ENCODE assay signal across 8 cellular contexts in the genomic region with DNA sequence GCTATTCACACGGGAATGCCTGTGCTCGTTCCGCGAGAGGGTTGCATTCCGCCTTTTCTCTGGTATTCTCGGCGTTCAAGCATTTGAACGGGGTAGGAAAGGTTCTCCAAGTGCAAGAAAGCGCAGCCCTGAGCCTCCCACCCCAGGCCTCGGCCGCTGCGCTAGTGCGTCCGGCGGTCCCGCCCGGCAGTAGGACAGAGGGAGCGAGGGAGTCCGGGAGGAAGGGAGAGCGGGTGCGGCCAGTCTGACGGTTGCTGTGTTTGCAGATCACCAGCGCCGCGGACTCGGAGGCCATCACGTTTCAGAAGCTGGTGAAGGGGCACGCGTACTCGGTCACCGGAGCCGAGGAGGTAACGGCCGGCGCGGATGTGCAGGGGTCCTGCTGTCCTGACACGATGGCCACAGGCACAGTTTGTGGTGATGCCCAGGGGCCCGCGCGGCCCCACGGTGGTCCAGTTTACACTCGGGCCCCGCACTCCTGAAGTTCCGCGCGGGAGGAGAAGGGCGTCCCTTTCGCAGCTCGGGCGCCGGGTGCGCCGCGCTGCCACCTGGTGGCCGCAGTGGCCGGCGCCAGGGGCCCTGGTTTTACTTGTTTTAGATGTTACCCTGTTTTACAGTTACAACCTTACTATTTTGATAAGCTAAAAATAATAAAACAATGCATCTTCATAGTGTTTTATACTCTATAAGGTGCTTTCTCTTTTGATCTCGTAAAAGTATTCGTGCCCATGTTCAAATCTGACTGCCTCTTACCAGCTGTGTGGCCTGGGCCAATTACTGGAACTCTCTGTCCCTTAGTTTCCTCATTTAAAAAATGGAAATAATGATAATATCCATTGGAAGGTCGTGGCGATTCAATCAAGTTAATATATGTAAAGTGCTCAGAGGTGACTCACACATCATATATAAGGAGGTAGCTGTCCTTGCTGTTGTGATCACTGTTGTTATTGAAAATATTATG. TPM values are rescaled to one million over a fixed set of nuclear protein-coding genes. Genes with fewer than 3 reads are reported as not detected.
A peak's percentile ranks its signal among the peaks of the same experiment; 100 is the strongest.
DNase-seq lines count a peak whose midpoint lies in the region; ATAC-seq, FAIRE-seq and TF ChIP-seq lines count a peak whose summit lies in the region.

No MANE protein-coding gene starts in this region.

- peaks cover 64% of the 10 kb centered on the region for H3K36me3 Mint-ChIP-seq in activated CD4-positive, alpha-beta T cell treated with anti-CD3 and anti-CD28 coated beads, Interleukin-2, amount 10 ng/mL, durations not matched to agents 7 days and 5 days (ENCODE audit: low read depth)

- peak overlapping the region; percentile 72 for H3K27ac Mint-ChIP-seq in activated CD4-positive, alpha-beta T cell treated with anti-CD3 and anti-CD28 coated beads, Interleukin-2, amount 10 ng/mL, durations not matched to agents 7 days and 5 days

- DNase-seq in C1 segment of cervical spinal cord (lab: John Stamatoyannopoulos, UW) (peak in 12 of 14 donors; percentile 10 to 64 (median 51)), dedifferentiated amniotic fluid mesenchymal stem cell (ENCODE audit: extremely low spot score) (peak; percentile 36), left lung (peak; percentile 67 to 95), H54 (ENCODE audit: insufficient read length, low spot score) (no peak)
- DNase-seq in activated CD4-positive, alpha-beta T cell treated with anti-CD3 and anti-CD28 coated beads, Interleukin-2, amount 10 ng/mL, durations not matched to agents 7 days and 5 days, result peak; percentile 64
- peak; percentile 32 for DNase-seq in stimulated activated CD4-positive, alpha-beta T cell treated with anti-CD3 and anti-CD28 coated beads, Interleukin-2, amount 100 ng/mL, for 4 hours (ENCODE audit: low read depth)

- TF ChIP-seq POLR2A in H54 (IDR thresholded peaks at IDR 0.05; ENCODE audit: low read depth, low read length), result no peak

- H3K9me3 Mint-ChIP-seq in activated CD4-positive, alpha-beta T cell treated with anti-CD3 and anti-CD28 coated beads, Interleukin-2, amount 10 ng/mL, durations not matched to agents 7 days and 5 days, result no peaks in the 10 kb centered on the region

- no peaks in the 10 kb centered on the region for H3K4me1 ChIP-seq in KMS-11 (ENCODE audit: low read depth, poor library complexity, severe bottlenecking)
- peaks cover 8 to 31% of the 10 kb centered on the region in 2 donors for H3K4me1 ChIP-seq in left lung

- no peak overlapping the region for H3K9ac ChIP-seq in KMS-11

- intact Hi-C loops in left lung (cut with DNase I), result loop anchor here in 1 of 2 donors (5.0 kb wide), 1 partner anchor 37 kb away; the partner anchor contains the start of gene CAPN2

- H3K4me2 ChIP-seq in KMS-11, result no peak overlapping the region

- peak overlapping the region; percentile 49 for H3K4me3 Mint-ChIP-seq in activated CD4-positive, alpha-beta T cell treated with anti-CD3 and anti-CD28 coated beads, Interleukin-2, amount 10 ng/mL, durations not matched to agents 7 days and 5 days

- no peaks in the 10 kb centered on the region for H3K9me3 ChIP-seq in left lung

- ATAC-seq in GM19468 (IDR thresholded peaks at IDR 0.05; ENCODE audit: extremely low read depth, unreplicated experiment), result peak; percentile 42
- peak; percentile 91 for ATAC-seq in left lung

- H2AFZ ChIP-seq in KMS-11 (ENCODE audit: low read depth), result no peak overlapping the region

- H3K27ac ChIP-seq in KMS-11 (no peak overlapping the region), left lung (peak overlapping the region; percentile 63 to 72)

- peaks cover 23% of the 10 kb centered on the region for H3K4me1 Mint-ChIP-seq in activated CD4-positive, alpha-beta T cell treated with anti-CD3 and anti-CD28 coated beads, Interleukin-2, amount 10 ng/mL, durations not matched to agents 7 days and 5 days

- H3K79me2 ChIP-seq in KMS-11 (ENCODE audit: insufficient read depth, low read depth), result no peaks in the 10 kb centered on the region

- TF ChIP-seq CTCF in KMS-11 (conservative IDR thresholded peaks at IDR 0.05; ENCODE audit: low read depth, low read length) (peak; percentile 79), left lung (IDR thresholded peaks at IDR 0.05) (peak; percentile 92 to 95)

- no peaks in the 10 kb centered on the region for H3K36me3 ChIP-seq in KMS-11 (ENCODE audit: insufficient read depth)
- H3K36me3 ChIP-seq in left lung, result peaks cover 7 to 90% of the 10 kb centered on the region in 2 donors

- H4K20me1 ChIP-seq in KMS-11 (ENCODE audit: insufficient read depth), result no peaks in the 10 kb centered on the region

- CTCF ChIA-PET in activated CD4-positive, alpha-beta T cell treated with anti-CD3 and anti-CD28 coated beads, Interleukin-2, amount 10 ng/mL, durations not matched to agents 7 days and 5 days (lab: Charles Lee), result interaction anchor here (0.5 to 5.9 kb wide), 27 partner anchors 9 to 357 kb away, joined by 3 to 43 read pairs (median 6); partner anchors contain the start of genes CAPN2 and TP53BP2

- H3K27me3 ChIP-seq in KMS-11 (ENCODE audit: insufficient read depth, low read depth), result no peaks in the 10 kb centered on the region
- no peaks in the 10 kb centered on the region for H3K27me3 ChIP-seq in left lung

- no peaks in the 10 kb centered on the region for H3K27me3 Mint-ChIP-seq in activated CD4-positive, alpha-beta T cell treated with anti-CD3 and anti-CD28 coated beads, Interleukin-2, amount 10 ng/mL, durations not matched to agents 7 days and 5 days

- H3K4me3 ChIP-seq in KMS-11 (IDR thresholded peaks at IDR 0.05; ENCODE audit: insufficient read depth, low read depth, low read length), result no peak overlapping the region
- peak overlapping the region; percentile 16 to 34 for H3K4me3 ChIP-seq in left lung

- POLR2A ChIA-PET in activated CD4-positive, alpha-beta T cell treated with anti-CD3 and anti-CD28 coated beads, Interleukin-2, amount 10 ng/mL, durations not matched to agents 7 days and 5 days (lab: Charles Lee), result no interaction called here

- no peak for FAIRE-seq in H54 (lab: Jason Lieb, UNC)

RNA-seq across cellular contexts. Expression of gene CAPN2, which starts 36.7 kb away (rescaled TPM):
- total RNA-seq in activated CD4-positive, alpha-beta T cell treated with anti-CD3 and anti-CD28 coated beads, Interleukin-2, amount 10 ng/mL, durations not matched to agents 7 days and 5 days, result 100 to 1,000 TPM; 206 to 207 TPM
- 100 to 1,000 TPM; 350 to 434 TPM for total RNA-seq in left lung
